In genomic region chr16:8087597-8088279, GRCh38 we compare ENCODE assay signal across 19 cellular contexts.
"Had no signal": no experiment of that assay in that cellular context is flagged by ENCODE, and none has a peak within 500 bp of the region (broad histone marks: within the 10 kb centered on the region; RNA-seq: fewer than 3 reads in every experiment).

No MANE protein-coding gene starts in this region.

- ATAC-seq: activated CD4-positive, alpha-beta T cell treated with anti-CD3 and anti-CD28 coated beads for 36 hours; activated CD8-positive, alpha-beta T cell treated with anti-CD3 and anti-CD28 coated beads, Interleukin-2, amount 10 ng/mL, durations not matched to agents 7 days and 5 days; activated naive CD4-positive, alpha-beta T cell treated with anti-CD3 and anti-CD28 coated beads, Interleukin-2, amount 50 U/mL, for 72 hours; esophagus mucosa; T-cell had no signal

- H3K4me1 ChIP-seq: psoas muscle, sigmoid colon, stomach, thyroid gland had no signal

- H3K36me3 ChIP-seq: sigmoid colon, stomach, thyroid gland, WERI-Rb-1 had no signal

- H3K27ac Mint-ChIP-seq: activated CD4-positive, alpha-beta T cell treated with anti-CD3 and anti-CD28 coated beads for 36 hours; activated CD8-positive, alpha-beta T cell treated with anti-CD3 and anti-CD28 coated beads, Interleukin-2, amount 10 ng/mL, durations not matched to agents 7 days and 5 days; activated naive CD4-positive, alpha-beta T cell treated with anti-CD3 and anti-CD28 coated beads, Interleukin-2, amount 50 U/mL, for 72 hours; T-cell had no signal

- DNase-seq: activated CD4-positive, alpha-beta T cell treated with anti-CD3 and anti-CD28 coated beads for 36 hours; activated CD8-positive, alpha-beta memory T cell treated with anti-CD3 and anti-CD28 coated beads, Interleukin-2, amount 50 U/mL, for 4 hours; activated CD8-positive, alpha-beta T cell treated with anti-CD3 and anti-CD28 coated beads, Interleukin-2, amount 10 ng/mL, durations not matched to agents 7 days and 5 days; activated effector memory CD4-positive, alpha-beta T cell treated with anti-CD3 and anti-CD28 coated beads, Interleukin-2, amount 50 U/mL, for 16 hours; activated T-cell treated with anti-CD3 and anti-CD28 coated beads, Interleukin-2, amount 50 U/mL, for 48 hours; amniotic stem cell; midbrain; psoas muscle; sigmoid colon; stimulated activated CD4-positive, alpha-beta T cell treated with anti-CD3 and anti-CD28 coated beads, Interleukin-12 subunit alpha, Interleukin-12 subunit beta, amount 100 ng/mL, for 4 hours; stimulated activated CD4-positive, alpha-beta T cell treated with anti-CD3 and anti-CD28 coated beads, Interleukin-2, amount 100 ng/mL, for 24 hours; stomach; T-cell; T1000; thyroid gland; WERI-Rb-1 had no signal

- H3K9me3 ChIP-seq: psoas muscle, sigmoid colon, stomach, thyroid gland had no signal

- FAIRE-seq: colon had no signal

- H3K36me3 Mint-ChIP-seq: activated naive CD4-positive, alpha-beta T cell treated with anti-CD3 and anti-CD28 coated beads, Interleukin-2, amount 50 U/mL, for 72 hours; T-cell had no signal

- H3K27me3 ChIP-seq: sigmoid colon, stomach, thyroid gland had no signal

- H3K4me3 ChIP-seq: psoas muscle, sigmoid colon, stomach, thyroid gland had no signal

- H3K27me3 Mint-ChIP-seq: activated CD4-positive, alpha-beta T cell treated with anti-CD3 and anti-CD28 coated beads for 36 hours; T-cell had no signal

- H3K4me3 Mint-ChIP-seq: activated CD4-positive, alpha-beta T cell treated with anti-CD3 and anti-CD28 coated beads for 36 hours; activated CD8-positive, alpha-beta T cell treated with anti-CD3 and anti-CD28 coated beads, Interleukin-2, amount 10 ng/mL, durations not matched to agents 7 days and 5 days; T-cell had no signal

- H3K4me1 Mint-ChIP-seq: activated CD4-positive, alpha-beta T cell treated with anti-CD3 and anti-CD28 coated beads for 36 hours; T-cell had no signal
